33 cellular contexts compared by ENCODE assay signal in genomic region chr7:111031916-111032315, GRCh38. TPM values are rescaled to one million over a fixed set of nuclear protein-coding genes. Genes with fewer than 3 reads are reported as not detected.
"Had no signal": no experiment of that assay in that cellular context is flagged by ENCODE, and none has a peak within 500 bp of the region (broad histone marks: within the 10 kb centered on the region; RNA-seq: fewer than 3 reads in every experiment).

No MANE protein-coding gene starts in this region.

- H3K4me3 Mint-ChIP-seq: activated CD4-positive, alpha-beta memory T cell treated with anti-CD3 and anti-CD28 coated beads, Interleukin-2, amount 10 ng/mL, durations not matched to agents 7 days and 5 days; activated CD4-positive, alpha-beta T cell treated with anti-CD3 and anti-CD28 coated beads for 36 hours; activated CD4-positive, alpha-beta T cell treated with anti-CD3 and anti-CD28 coated beads, Interleukin-2, amount 10 ng/mL, durations not matched to agents 7 days and 5 days; activated CD8-positive, alpha-beta memory T cell treated with anti-CD3 and anti-CD28 coated beads, Interleukin-2, amount 10 ng/mL, durations not matched to agents 7 days and 5 days; activated CD8-positive, alpha-beta T cell treated with anti-CD3 and anti-CD28 coated beads, Interleukin-2, amount 10 ng/mL, durations not matched to agents 7 days and 5 days; activated naive CD4-positive, alpha-beta T cell treated with anti-CD3 and anti-CD28 coated beads, Interleukin-2, amount 10 ng/mL, durations not matched to agents 7 days and 5 days; activated naive CD8-positive, alpha-beta T cell treated with anti-CD3 and anti-CD28 coated beads, Interleukin-2, amount 10 ng/mL, durations not matched to agents 7 days and 5 days; activated T-cell treated with anti-CD3 and anti-CD28 coated beads, Interleukin-2, amount 50 U/mL, for 24 hours; brain; central memory CD8-positive, alpha-beta T cell; T-helper 1 cell treated with Interleukin-12 subunit alpha and Interleukin-12 subunit beta and Interleukin-4 antibody, amounts not matched to agents 30 μg/mL and 1 μg/mL, for 36 hours; T-helper 2 cell treated with Interferon-gamma antibody and Interleukin-4, amounts not matched to agents 5 μg/mL and 100 μg/mL, for 36 hours had no signal

- ATAC-seq: activated CD4-positive, alpha-beta T cell treated with anti-CD3 and anti-CD28 coated beads for 36 hours; activated CD4-positive, CD25-positive, alpha-beta regulatory T cell treated with anti-CD3 and anti-CD28 coated beads, Interleukin-2, amount 50 U/mL, for 24 hours; activated CD8-positive, alpha-beta memory T cell treated with anti-CD3 and anti-CD28 coated beads, Interleukin-2, amount 10 ng/mL, durations not matched to agents 7 days and 5 days; activated CD8-positive, alpha-beta T cell treated with anti-CD3 and anti-CD28 coated beads, Interleukin-2, amount 10 ng/mL, durations not matched to agents 7 days and 5 days had no signal

- H3K27ac Mint-ChIP-seq: activated CD4-positive, alpha-beta memory T cell treated with anti-CD3 and anti-CD28 coated beads, Interleukin-2, amount 10 ng/mL, durations not matched to agents 7 days and 5 days; activated CD4-positive, alpha-beta T cell treated with anti-CD3 and anti-CD28 coated beads for 36 hours; activated CD4-positive, alpha-beta T cell treated with anti-CD3 and anti-CD28 coated beads, Interleukin-2, amount 10 ng/mL, durations not matched to agents 7 days and 5 days; activated CD8-positive, alpha-beta memory T cell treated with anti-CD3 and anti-CD28 coated beads, Interleukin-2, amount 10 ng/mL, durations not matched to agents 7 days and 5 days; activated CD8-positive, alpha-beta T cell treated with anti-CD3 and anti-CD28 coated beads, Interleukin-2, amount 10 ng/mL, durations not matched to agents 7 days and 5 days; activated naive CD4-positive, alpha-beta T cell treated with anti-CD3 and anti-CD28 coated beads, Interleukin-2, amount 10 ng/mL, durations not matched to agents 7 days and 5 days; activated naive CD8-positive, alpha-beta T cell treated with anti-CD3 and anti-CD28 coated beads, Interleukin-2, amount 10 ng/mL, durations not matched to agents 7 days and 5 days; activated T-cell treated with anti-CD3 and anti-CD28 coated beads, Interleukin-2, amount 50 U/mL, for 24 hours; activated T-helper 2 cell treated with anti-CD3 and anti-CD28 coated beads, Interferon-gamma antibody, Interleukin-2, Interleukin-4, amounts not matched to agents 10 μg/mL and 5 μg/mL and 100 μg/mL, durations not matched to agents 14 hours and 24 hours and 36 hours; brain; T-helper 1 cell treated with Interleukin-12 subunit alpha and Interleukin-12 subunit beta and Interleukin-4 antibody, amounts not matched to agents 30 μg/mL and 1 μg/mL, for 36 hours; T-helper 2 cell treated with Interferon-gamma antibody and Interleukin-4, amounts not matched to agents 5 μg/mL and 100 μg/mL, for 36 hours had no signal

- H3K36me3 Mint-ChIP-seq: brain had no signal

- DNase-seq: activated CD4-positive, alpha-beta memory T cell treated with anti-CD3 and anti-CD28 coated beads, Interleukin-2, amount 10 ng/mL, durations not matched to agents 7 days and 5 days; activated CD4-positive, alpha-beta T cell treated with anti-CD3 and anti-CD28 coated beads for 1 hour; activated CD4-positive, alpha-beta T cell treated with anti-CD3 and anti-CD28 coated beads for 36 hours; activated CD4-positive, alpha-beta T cell treated with anti-CD3 and anti-CD28 coated beads for 48 hours; activated CD4-positive, alpha-beta T cell treated with anti-CD3 and anti-CD28 coated beads, Interleukin-2, amount 10 ng/mL, durations not matched to agents 7 days and 5 days; activated CD4-positive, alpha-beta T cell treated with anti-CD3 and anti-CD28 coated beads, Interleukin-2, amount 50 U/mL, for 48 hours; activated CD4-positive, CD25-positive, alpha-beta regulatory T cell; activated CD8-positive, alpha-beta memory T cell treated with anti-CD3 and anti-CD28 coated beads for 24 hours; activated CD8-positive, alpha-beta memory T cell treated with anti-CD3 and anti-CD28 coated beads, Interleukin-2, amount 10 ng/mL, durations not matched to agents 7 days and 5 days; activated CD8-positive, alpha-beta memory T cell treated with anti-CD3 and anti-CD28 coated beads, Interleukin-2, amount 50 U/mL, for 48 hours; activated CD8-positive, alpha-beta T cell treated with anti-CD3 and anti-CD28 coated beads, Interleukin-2, amount 10 ng/mL, durations not matched to agents 7 days and 5 days; activated effector memory CD4-positive, alpha-beta T cell treated with Interleukin-2 at 50 U/mL for 16 hours; activated gamma-delta T cell; activated naive CD4-positive, alpha-beta T cell treated with anti-CD3 and anti-CD28 coated beads, Interleukin-2, amount 10 ng/mL, durations not matched to agents 7 days and 5 days; activated naive CD4-positive, alpha-beta T cell treated with Interleukin-2 at 50 U/mL for 16 hours; activated naive CD8-positive, alpha-beta T cell treated with anti-CD3 and anti-CD28 coated beads, Interleukin-2, amount 10 ng/mL, durations not matched to agents 7 days and 5 days; activated T-cell treated with anti-CD3 and anti-CD28 coated beads, Interleukin-2, amount 50 U/mL, for 24 hours; activated T-cell treated with anti-CD3 and anti-CD28 coated beads, Interleukin-2, amount 50 U/mL, for 48 hours; adrenal gland; amniotic stem cell; caudate nucleus; cerebellar nuclear complex; SW 1271; T-helper 1 cell; T-helper 2 cell; T-helper 9 cell had no signal

- H3K9me3 Mint-ChIP-seq: activated CD4-positive, alpha-beta memory T cell treated with anti-CD3 and anti-CD28 coated beads, Interleukin-2, amount 10 ng/mL, durations not matched to agents 7 days and 5 days; activated naive CD8-positive, alpha-beta T cell treated with anti-CD3 and anti-CD28 coated beads, Interleukin-2, amount 10 ng/mL, durations not matched to agents 7 days and 5 days; activated T-cell treated with anti-CD3 and anti-CD28 coated beads, Interleukin-2, amount 50 U/mL, for 24 hours; activated T-helper 2 cell treated with anti-CD3 and anti-CD28 coated beads, Interferon-gamma antibody, Interleukin-2, Interleukin-4, amounts not matched to agents 10 μg/mL and 5 μg/mL and 100 μg/mL, durations not matched to agents 14 hours and 24 hours and 36 hours; brain; central memory CD8-positive, alpha-beta T cell; T-helper 2 cell treated with Interferon-gamma antibody and Interleukin-4, amounts not matched to agents 5 μg/mL and 100 μg/mL, for 36 hours had no signal

- H3K27me3 Mint-ChIP-seq: activated CD4-positive, alpha-beta memory T cell treated with anti-CD3 and anti-CD28 coated beads, Interleukin-2, amount 10 ng/mL, durations not matched to agents 7 days and 5 days; activated CD4-positive, alpha-beta T cell treated with anti-CD3 and anti-CD28 coated beads for 36 hours; activated CD4-positive, alpha-beta T cell treated with anti-CD3 and anti-CD28 coated beads, Interleukin-2, amount 10 ng/mL, durations not matched to agents 7 days and 5 days; activated CD8-positive, alpha-beta memory T cell treated with anti-CD3 and anti-CD28 coated beads, Interleukin-2, amount 10 ng/mL, durations not matched to agents 7 days and 5 days; activated naive CD4-positive, alpha-beta T cell treated with anti-CD3 and anti-CD28 coated beads, Interleukin-2, amount 10 ng/mL, durations not matched to agents 7 days and 5 days; activated naive CD8-positive, alpha-beta T cell treated with anti-CD3 and anti-CD28 coated beads, Interleukin-2, amount 10 ng/mL, durations not matched to agents 7 days and 5 days; activated T-cell treated with anti-CD3 and anti-CD28 coated beads, Interleukin-2, amount 50 U/mL, for 24 hours; central memory CD8-positive, alpha-beta T cell had no signal

RNA-seq across cellular contexts. Expression of gene LRRN3, which starts 59.0 kb away (rescaled TPM):
- total RNA-seq: bronchial epithelial cell had no signal
